Comparison of ENCODE assay signal across 23 cellular contexts in genomic region chr3:73342077-73342476, GRCh38.
A peak's percentile ranks its signal among the peaks of the same experiment; 100 is the strongest.
DNase-seq lines count a peak whose midpoint lies in the region; ATAC-seq and TF ChIP-seq lines count a peak whose summit lies in the region.
"Had no signal": no experiment of that assay in that cellular context is flagged by ENCODE, and none has a peak within 500 bp of the region (broad histone marks: within the 10 kb centered on the region; RNA-seq: fewer than 3 reads in every experiment).

No MANE protein-coding gene starts in this region.

- H3K4me3 ChIP-seq in heart right ventricle (no peak overlapping the region), GM23248 (no peak overlapping the region)
- H3K4me3 ChIP-seq: A549; BLaER1 treated with 17β-estradiol and CSF1 and Interleukin-3, amounts not matched to agents 10 nM and 100 nM; GM12878; HAP-1 had no signal

- H4K20me1 ChIP-seq in GM23248 (ENCODE audit: insufficient read depth) = no peaks in the 10 kb centered on the region
- H4K20me1 ChIP-seq: BLaER1 treated with 17β-estradiol and CSF1 and Interleukin-3, amounts not matched to agents 10 nM and 100 nM had no signal

- H3K27ac ChIP-seq in heart right ventricle = peak overlapping the region in 5 of 10 donors; percentile 3 to 73 (median 34)
- H3K27ac ChIP-seq in GM23248 = no peak overlapping the region
- H3K27ac ChIP-seq: A549; BLaER1 treated with 17β-estradiol and CSF1 and Interleukin-3, amounts not matched to agents 10 nM and 100 nM had no signal

- H3K4me2 ChIP-seq in GM23248 (ENCODE audit: unreplicated experiment) = no peak overlapping the region
- H3K4me2 ChIP-seq: A549; BLaER1 treated with 17β-estradiol and CSF1 and Interleukin-3, amounts not matched to agents 10 nM and 100 nM had no signal

- H3K4me1 ChIP-seq in heart right ventricle (peaks cover 0 to 15% (median 0%) of the 10 kb centered on the region in 9 donors), GM23248 (ENCODE audit: insufficient read depth) (no peaks in the 10 kb centered on the region)
- H3K4me1 ChIP-seq: A549; BLaER1 treated with 17β-estradiol and CSF1 and Interleukin-3, amounts not matched to agents 10 nM and 100 nM; HAP-1 had no signal

- DNase-seq in Right ventricle myocardium superior (no peak), cardiac septum (ENCODE audit: low spot score) (no peak), heart right ventricle (no peak), left ventricle myocardium superior (no peak), superior temporal gyrus (ENCODE audit: extremely low spot score) (no peak), GM23248 (no peak)
- no peak for DNase-seq in stimulated activated CD8-positive, alpha-beta memory T cell treated with anti-CD3 and anti-CD28 coated beads, Interleukin-4, amount 100 ng/mL, for 48 hours
- DNase-seq: 8988T; ACHN; AML-193; BE2C; CD4-positive, alpha-beta T cell; CD8-positive, alpha-beta memory T cell; DMS 273 treated with DMSO at 0.1 percent for 48 hours; DMS79; EL; GDM1; GOT3; HFFc6 had no signal

- no peaks in the 10 kb centered on the region for H3K36me3 ChIP-seq in heart right ventricle
- H3K36me3 ChIP-seq in GM23248 (ENCODE audit: low read depth) = no peaks in the 10 kb centered on the region
- H3K36me3 ChIP-seq: BE2C; BLaER1 treated with 17β-estradiol and CSF1 and Interleukin-3, amounts not matched to agents 10 nM and 100 nM; HAP-1 had no signal

- H2AFZ ChIP-seq in GM23248 = no peak overlapping the region

- H3F3A ChIP-seq in GM23248 (ENCODE audit: insufficient read depth) = no peaks in the 10 kb centered on the region

- no peaks in the 10 kb centered on the region for H3K9me2 ChIP-seq in GM23248 (ENCODE audit: insufficient read depth)

- H3K27me3 ChIP-seq in heart right ventricle (no peaks in the 10 kb centered on the region), GM23248 (replicated peaks; ENCODE audit: insufficient read depth) (no peaks in the 10 kb centered on the region; the same call in 1 of the 2 replicates)
- H3K27me3 ChIP-seq: BE2C; BLaER1 treated with 17β-estradiol and CSF1 and Interleukin-3, amounts not matched to agents 10 nM and 100 nM had no signal

- peak; percentile 92 for ATAC-seq in Right ventricle myocardium superior (ENCODE audit: poor library complexity)
- peak; percentile 42 to 94 (median 77) for ATAC-seq in heart right ventricle
- peak; percentile 94 for ATAC-seq in left ventricle myocardium superior
- ATAC-seq: A549, GM12878 had no signal

- intact Hi-C loops in Right ventricle myocardium superior (cut with DNase I) = no loop called here
- intact Hi-C loops in cardiac septum (cut with DNase I) = no loop called here
- intact Hi-C loops in heart right ventricle (cut with DNase I) = loop anchor here in 1 of 10 donors (10.0 kb wide), 1 partner anchor 153 kb away; no protein-coding TSS in a partner anchor
- intact Hi-C loops in left ventricle myocardium superior (cut with micrococcal nuclease) = no loop called here

- no peak overlapping the region for H3K9ac ChIP-seq in GM23248
- H3K9ac ChIP-seq: BLaER1 treated with 17β-estradiol and CSF1 and Interleukin-3, amounts not matched to agents 10 nM and 100 nM had no signal

- H3K79me2 ChIP-seq in GM23248 (ENCODE audit: insufficient read depth) = no peaks in the 10 kb centered on the region

- H3K9me3 ChIP-seq in heart right ventricle (peaks cover 0 to 13% (median 0%) of the 10 kb centered on the region in 11 donors), GM23248 (ENCODE audit: low read depth) (no peaks in the 10 kb centered on the region)
- H3K9me3 ChIP-seq: A549, BE2C, HAP-1 had no signal

- 57 to 69% methylated on average over 1 of the region's 1 CpG for WGBS in heart right ventricle, 2 donors
- WGBS in GM23248 (ENCODE audit: low coverage in 1 of 2, low lambda C conversion rate in 2 of 2, missing lambda C conversion rate in 2 of 2), 2 experiments = 93 to 95% methylated on average over 1 of the region's 1 CpG

- TF ChIP-seq CTCF in heart right ventricle (IDR thresholded peaks at IDR 0.05) = no peak

- in situ Hi-C loops in GM23248 (cut with MboI) = no loop called here
